ENCODE assay signal across 7 cellular contexts in genomic region chr20:17654649-17655285, GRCh38. TPM values are rescaled to one million over a fixed set of nuclear protein-coding genes. Genes with fewer than 3 reads are reported as not detected.
DNase-seq lines count a peak whose midpoint lies in the region; ATAC-seq and TF ChIP-seq lines count a peak whose summit lies in the region.

No MANE protein-coding gene starts in this region.

- H3K4me3 ChIP-seq in OCI-LY3 (ENCODE audit: low read length) (no peak overlapping the region), foreskin fibroblast (ENCODE audit: low read depth in 1 of 2, low read length in 2 of 2) (no peak overlapping the region)

- intact Hi-C loops in sciatic nerve (cut with DNase I) = no loop called here

- no peak overlapping the region for H3K4me2 ChIP-seq in OCI-LY3 (ENCODE audit: low read length)

- H3K27me3 ChIP-seq in OCI-LY3 (ENCODE audit: low read depth, low read length) = no peaks in the 10 kb centered on the region

- DNase-seq in GM10266 (ENCODE audit: extremely low spot score) (no peak), foreskin fibroblast (peak in 1 of 2 donors; percentile 80), sciatic nerve (ENCODE audit: low spot score) (peak; percentile 69), AG08396 (ENCODE audit: low spot score) (no peak), globus pallidus (ENCODE audit: low spot score) (no peak)

- ATAC-seq in sciatic nerve = no peak
- ATAC-seq in GM21786 (IDR thresholded peaks at IDR 0.05; ENCODE audit: unreplicated experiment) = no peak

- no peaks in the 10 kb centered on the region for H3K9me3 ChIP-seq in OCI-LY3 (ENCODE audit: insufficient read depth, low read length)

- H3K36me3 ChIP-seq in OCI-LY3 (replicated peaks; ENCODE audit: low read depth, low read length) = peaks cover 9% of the 10 kb centered on the region

- H4K20me1 ChIP-seq in OCI-LY3 (ENCODE audit: insufficient read depth, low read length) = peaks cover 3% of the 10 kb centered on the region; the same call in 1 of the 2 replicates

- no peaks in the 10 kb centered on the region for H3K79me2 ChIP-seq in OCI-LY3 (ENCODE audit: low read length)

- H3K4me1 ChIP-seq in OCI-LY3 (ENCODE audit: low read length) = no peaks in the 10 kb centered on the region

- TF ChIP-seq CTCF in GM10266 (IDR thresholded peaks at IDR 0.05; ENCODE audit: control insufficient read depth, insufficient read depth, low read depth, missing control alignments) (peak; percentile 33), OCI-LY3 (IDR thresholded peaks at IDR 0.05; ENCODE audit: low read depth, low read length) (peak; percentile 72), foreskin fibroblast (IDR thresholded peaks at IDR 0.05; ENCODE audit: low read depth, low read length) (peak; percentile 74)

- H3K27ac ChIP-seq in OCI-LY3 (ENCODE audit: low read length) = no peak overlapping the region

- no peak overlapping the region for H3K9ac ChIP-seq in OCI-LY3 (ENCODE audit: low read length)

- H2AFZ ChIP-seq in OCI-LY3 (ENCODE audit: low read depth, low read length) = no peak overlapping the region

RNA-seq across cellular contexts. Expression of gene RRBP1, which starts 27.3 kb away (rescaled TPM):
- 163 TPM for total RNA-seq in sciatic nerve

RNA-seq across cellular contexts. Expression of gene BANF2, which starts 45.0 kb away (rescaled TPM):
- total RNA-seq in sciatic nerve = not detected
